ENCODE assay signal across 10 cellular contexts in genomic region chr2:12452211-12452610, GRCh38.
DNase-seq lines count a peak whose midpoint lies in the region; ATAC-seq and TF ChIP-seq lines count a peak whose summit lies in the region.
"Had no signal": no experiment of that assay in that cellular context is flagged by ENCODE, and none has a peak within 500 bp of the region (broad histone marks: within the 10 kb centered on the region; RNA-seq: fewer than 3 reads in every experiment).

No MANE protein-coding gene starts in this region.

- H3K36me3 ChIP-seq in smooth muscle cell (ENCODE audit: low read depth) = no peaks in the 10 kb centered on the region

- H3K4me1 ChIP-seq in smooth muscle cell (ENCODE audit: low read depth) = peaks cover 7% of the 10 kb centered on the region

- H3K4me1 Mint-ChIP-seq in activated CD4-positive, alpha-beta T cell treated with anti-CD3 and anti-CD28 coated beads for 36 hours = peaks cover 38% of the 10 kb centered on the region

- no peaks in the 10 kb centered on the region for H3K79me2 ChIP-seq in smooth muscle cell (ENCODE audit: low read depth)

- peaks cover 8% of the 10 kb centered on the region for H3F3A ChIP-seq in smooth muscle cell (ENCODE audit: low read depth)

- peak overlapping the region; percentile 20 for H3K4me3 Mint-ChIP-seq in activated CD4-positive, alpha-beta T cell treated with anti-CD3 and anti-CD28 coated beads for 36 hours

- CTCF ChIA-PET in activated CD4-positive, alpha-beta T cell treated with anti-CD3 and anti-CD28 coated beads for 36 hours (lab: Charles Lee) = interaction anchor here (0.8 to 0.9 kb wide), 2 partner anchors 38 to 54 kb away, joined by 3 read pairs; no protein-coding TSS in a partner anchor
- CTCF ChIA-PET in GM10248 (lab: Yijun Ruan, JAX) = interaction anchor here (1.4 to 1.6 kb wide), 2 partner anchors 11 to 38 kb away, joined by 3 to 4 read pairs; no protein-coding TSS in a partner anchor

- H3K27ac Mint-ChIP-seq in activated CD4-positive, alpha-beta T cell treated with anti-CD3 and anti-CD28 coated beads for 36 hours = peak overlapping the region; percentile 37

- H3K9me3 ChIP-seq in smooth muscle cell (replicated peaks; ENCODE audit: low read depth) = no peaks in the 10 kb centered on the region

- no peaks in the 10 kb centered on the region for H4K20me1 ChIP-seq in smooth muscle cell (ENCODE audit: low read depth)

- no peaks in the 10 kb centered on the region for H3K9me3 Mint-ChIP-seq in activated CD4-positive, alpha-beta T cell treated with anti-CD3 and anti-CD28 coated beads for 36 hours (ENCODE audit: low read depth)

- no peak overlapping the region for H3K9ac ChIP-seq in smooth muscle cell (ENCODE audit: low read depth)

- intact Hi-C loops in activated CD4-positive, alpha-beta T cell treated with anti-CD3 and anti-CD28 coated beads for 36 hours (cut with DNase I, micrococcal nuclease) = no loop called here

- no peak for TF ChIP-seq CTCF in smooth muscle cell (IDR thresholded peaks at IDR 0.05; ENCODE audit: borderline replicate concordance, insufficient read depth, poor library complexity, severe bottlenecking)
- no peak for TF ChIP-seq CTCF in GM10248 (IDR thresholded peaks at IDR 0.05; ENCODE audit: control extremely low read depth, extremely low read depth, low read depth, missing control alignments)

- WGBS in smooth muscle cell (ENCODE audit: low lambda C conversion rate) = 41% methylated on average over 2 of the region's 2 CpGs

- no peaks in the 10 kb centered on the region for H3K27me3 Mint-ChIP-seq in activated CD4-positive, alpha-beta T cell treated with anti-CD3 and anti-CD28 coated beads for 36 hours

- no peak for ATAC-seq in activated CD4-positive, alpha-beta T cell treated with anti-CD3 and anti-CD28 coated beads for 36 hours
- no peak for ATAC-seq in GM21825 (IDR thresholded peaks at IDR 0.05; ENCODE audit: unreplicated experiment)

- H3K27me3 ChIP-seq in smooth muscle cell (ENCODE audit: low read depth) = no peaks in the 10 kb centered on the region

- peak overlapping the region; percentile 1 for H3K4me3 ChIP-seq in smooth muscle cell

- peak overlapping the region; percentile 73 for H3K4me2 ChIP-seq in smooth muscle cell

- H3K36me3 Mint-ChIP-seq in activated CD4-positive, alpha-beta T cell treated with anti-CD3 and anti-CD28 coated beads for 36 hours (ENCODE audit: low read depth) = no peaks in the 10 kb centered on the region

- no peak for DNase-seq in activated CD4-positive, alpha-beta T cell treated with anti-CD3 and anti-CD28 coated beads for 36 hours
- no peak for DNase-seq in activated CD4-positive, alpha-beta T cell treated with anti-CD3 and anti-CD28 coated beads for 1 hour
- DNase-seq in SKM-1 treated with dmso at 0.1 percent for 144 hours (lab: John Stamatoyannopoulos, UW; ENCODE audit: unreplicated experiment) (peak; percentile 78), fibroblast of gingiva (ENCODE audit: low read depth) (peak; percentile 78), smooth muscle cell (lab: John Stamatoyannopoulos, UW; ENCODE audit: unreplicated experiment) (no peak), GM10248 (ENCODE audit: extremely low spot score) (no peak), NCI-H524 treated with DMSO at 0.1 percent for 48 hours (lab: John Stamatoyannopoulos, UW) (no peak)
- DNase-seq: activated CD4-positive, alpha-beta T cell treated with anti-CD3 and anti-CD28 coated beads, Interleukin-2, amount 50 U/mL, for 48 hours had no signal

- no peak overlapping the region for H3K27ac ChIP-seq in smooth muscle cell (ENCODE audit: low read depth)
- H3K27ac ChIP-seq: 22Rv1 had no signal

- POLR2A ChIA-PET in activated CD4-positive, alpha-beta T cell treated with anti-CD3 and anti-CD28 coated beads for 36 hours (lab: Charles Lee) = no interaction called here
- POLR2A ChIA-PET in GM10248 (lab: Yijun Ruan, JAX) = no interaction called here

- H2AFZ ChIP-seq in smooth muscle cell (ENCODE audit: low read depth) = peak overlapping the region; percentile 79

Comparison
In these comparisons a context has a peak if more than half of its experiments do, and no peak if none do; other contexts are left out.
1. DNase-seq: peak in SKM-1 treated with dmso at 0.1 percent for 144 hours (single experiment) and fibroblast of gingiva (single experiment); none in activated CD4-positive, alpha-beta T cell treated with anti-CD3 and anti-CD28 coated beads for 36 hours (single experiment), activated CD4-positive, alpha-beta T cell treated with anti-CD3 and anti-CD28 coated beads for 1 hour (single experiment), smooth muscle cell (single experiment), GM10248 (single experiment) and NCI-H524 treated with DMSO at 0.1 percent for 48 hours (single experiment).